1 cellular context compared by ENCODE assay signal in genomic region chr12:3035815-3036702, GRCh38.
TF ChIP-seq lines count a peak whose summit lies in the region.

No MANE protein-coding gene starts in this region.

TF ChIP-seq in H1, 55 proteins besides CTCF, POLR2A, EP300 and RAD21 (continued from another document):
- TF ChIP-seq, protein P1, sequence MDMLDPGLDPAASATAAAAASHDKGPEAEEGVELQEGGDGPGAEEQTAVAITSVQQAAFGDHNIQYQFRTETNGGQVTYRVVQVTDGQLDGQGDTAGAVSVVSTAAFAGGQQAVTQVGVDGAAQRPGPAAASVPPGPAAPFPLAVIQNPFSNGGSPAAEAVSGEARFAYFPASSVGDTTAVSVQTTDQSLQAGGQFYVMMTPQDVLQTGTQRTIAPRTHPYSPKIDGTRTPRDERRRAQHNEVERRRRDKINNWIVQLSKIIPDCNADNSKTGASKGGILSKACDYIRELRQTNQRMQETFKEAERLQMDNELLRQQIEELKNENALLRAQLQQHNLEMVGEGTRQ (IDR thresholded peaks at IDR 0.05; ENCODE audit: low read length) = no peak
- TF ChIP-seq JUND (IDR thresholded peaks at IDR 0.05; ENCODE audit: low read length) (no peak), SIX5 (IDR thresholded peaks at IDR 0.05; ENCODE audit: low read depth, low read length) (no peak), BCL11A (IDR thresholded peaks at IDR 0.05; ENCODE audit: low read depth in 2 of 2, low read length in 2 of 2) (no peak), KDM4A (IDR thresholded peaks at IDR 0.05; ENCODE audit: low read depth, low read length, severe bottlenecking) (no peak), ASH2L (IDR thresholded peaks at IDR 0.05; ENCODE audit: low read length) (no peak), EZH2 (IDR thresholded peaks at IDR 0.05; ENCODE audit: low read depth, low read length, severe bottlenecking) (no peak), NRF1 (IDR thresholded peaks at IDR 0.05; ENCODE audit: low read depth, low read length) (no peak), RFX5 (IDR thresholded peaks at IDR 0.05; ENCODE audit: borderline replicate concordance, low read depth, low read length) (no peak), BACH1 (IDR thresholded peaks at IDR 0.05; ENCODE audit: low read length) (no peak), TEAD4 (IDR thresholded peaks at IDR 0.05; ENCODE audit: low read depth, low read length) (no peak), PHF8 (conservative IDR thresholded peaks at IDR 0.05; ENCODE audit: low read depth, low read length) (no peak), RNF2 (IDR thresholded peaks at IDR 0.05; ENCODE audit: borderline replicate concordance, low read depth, low read length, missing control alignments, poor library complexity, severe bottlenecking) (no peak)
- TF ChIP-seq, protein P2, sequence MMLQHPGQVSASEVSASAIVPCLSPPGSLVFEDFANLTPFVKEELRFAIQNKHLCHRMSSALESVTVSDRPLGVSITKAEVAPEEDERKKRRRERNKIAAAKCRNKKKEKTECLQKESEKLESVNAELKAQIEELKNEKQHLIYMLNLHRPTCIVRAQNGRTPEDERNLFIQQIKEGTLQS (IDR thresholded peaks at IDR 0.05; ENCODE audit: insufficient read depth, low read depth, low read length) = no peak
